ENCODE assay signal across 10 cellular contexts in genomic region chr4:80138556-80139538, GRCh38. TPM values are rescaled to one million over a fixed set of nuclear protein-coding genes. Genes with fewer than 3 reads are reported as not detected.
DNase-seq lines count a peak whose midpoint lies in the region; ATAC-seq and TF ChIP-seq lines count a peak whose summit lies in the region.
"Had no signal": no experiment of that assay in that cellular context is flagged by ENCODE, and none has a peak within 500 bp of the region (broad histone marks: within the 10 kb centered on the region; RNA-seq: fewer than 3 reads in every experiment).

No MANE protein-coding gene starts in this region.

- no peaks in the 10 kb centered on the region for H3K27me3 ChIP-seq in brain microvascular endothelial cell (replicated peaks)
- H3K27me3 ChIP-seq: SJSA1 had no signal

- ATAC-seq in GM18520 (IDR thresholded peaks at IDR 0.05; ENCODE audit: unreplicated experiment) (peak; percentile 88), HG02943 (IDR thresholded peaks at IDR 0.05; ENCODE audit: low read depth, unreplicated experiment) (peak; percentile 86)
- peak; percentile 94 to 95 for ATAC-seq in stimulated activated naive B cell treated with anti-CD40 and anti-IgM and Interleukin-4, amounts not matched to agents 10 μg/mL and 1 μg/mL and 100 μg/mL, for 72 hours (replicated peaks)

- no peak for TF ChIP-seq CTCF in brain microvascular endothelial cell (IDR thresholded peaks at IDR 0.05; ENCODE audit: low read depth, low read length, missing control alignments)

- H3K36me3 Mint-ChIP-seq in stimulated activated naive B cell treated with anti-CD40 and anti-IgM and Interleukin-4, amounts not matched to agents 10 μg/mL and 1 μg/mL and 100 μg/mL, for 72 hours, result no peaks in the 10 kb centered on the region

- peak; percentile 6 to 17 for DNase-seq in SW 1271 (lab: John Stamatoyannopoulos, UW)
- peak; percentile 45 for DNase-seq in brain microvascular endothelial cell
- DNase-seq in stimulated activated naive B cell treated with anti-CD40 and anti-IgM and Interleukin-4, amounts not matched to agents 10 μg/mL and 1 μg/mL and 100 μg/mL, for 72 hours, result no peak
- DNase-seq in midbrain (lab: John Stamatoyannopoulos, UW), result no peak
- no peak for DNase-seq in mesenteric fat pad (ENCODE audit: low spot score)
- no peak for DNase-seq in NCI-H1048 (lab: John Stamatoyannopoulos, UW)

- no peaks in the 10 kb centered on the region for H3K36me3 ChIP-seq in brain microvascular endothelial cell (replicated peaks)
- H3K36me3 ChIP-seq: SJSA1 had no signal

- no peaks in the 10 kb centered on the region for H3K9me3 Mint-ChIP-seq in stimulated activated naive B cell treated with anti-CD40 and anti-IgM and Interleukin-4, amounts not matched to agents 10 μg/mL and 1 μg/mL and 100 μg/mL, for 72 hours

- H3K27ac Mint-ChIP-seq in stimulated activated naive B cell treated with anti-CD40 and anti-IgM and Interleukin-4, amounts not matched to agents 10 μg/mL and 1 μg/mL and 100 μg/mL, for 72 hours, result no peak overlapping the region

- H3K4me3 ChIP-seq in brain microvascular endothelial cell (ENCODE audit: low read depth, low read length), result no peak overlapping the region
- H3K4me3 ChIP-seq: SJSA1 had no signal

- in situ Hi-C loops in brain microvascular endothelial cell (cut with HindIII; ENCODE audit: low pct_ligation_motif_present, low sequenced_read_pairs), result no loop called here

- no peaks in the 10 kb centered on the region for H3K27me3 Mint-ChIP-seq in stimulated activated naive B cell treated with anti-CD40 and anti-IgM and Interleukin-4, amounts not matched to agents 10 μg/mL and 1 μg/mL and 100 μg/mL, for 72 hours

- H3K4me3 Mint-ChIP-seq in stimulated activated naive B cell treated with anti-CD40 and anti-IgM and Interleukin-4, amounts not matched to agents 10 μg/mL and 1 μg/mL and 100 μg/mL, for 72 hours, result no peak overlapping the region

- peak overlapping the region; percentile 20 for H3K27ac ChIP-seq in brain microvascular endothelial cell
- H3K27ac ChIP-seq: parathyroid adenoma, SJSA1 had no signal

- H3K4me1 Mint-ChIP-seq in stimulated activated naive B cell treated with anti-CD40 and anti-IgM and Interleukin-4, amounts not matched to agents 10 μg/mL and 1 μg/mL and 100 μg/mL, for 72 hours, result peaks cover 25 to 46% of the 10 kb centered on the region in 2 donors

RNA-seq across cellular contexts. Expression of gene PRDM8, which starts 58.5 kb away (rescaled TPM):
- total RNA-seq in mesenteric fat pad, result 2.6 TPM

Comparison
In these comparisons a context has a peak if more than half of its experiments do, and no peak if none do; other contexts are left out.
1. DNase-seq: peak in SW 1271 (2 of 2) and brain microvascular endothelial cell (single experiment); none in stimulated activated naive B cell treated with anti-CD40 and anti-IgM and Interleukin-4, amounts not matched to agents 10 μg/mL and 1 μg/mL and 100 μg/mL, for 72 hours (single experiment), midbrain (single experiment), mesenteric fat pad (single experiment) and NCI-H1048 (single experiment).
2. Peak in every context shown above with its lines, with median percentiles within 50 percentile points of each other: ATAC-seq.